Comparison of ENCODE assay signal across 13 cellular contexts in genomic region chrX:110944793-110945466, GRCh38.
DNase-seq lines count a peak whose midpoint lies in the region; ATAC-seq and TF ChIP-seq lines count a peak whose summit lies in the region.
"Had no signal": no experiment of that assay in that cellular context is flagged by ENCODE, and none has a peak within 500 bp of the region (broad histone marks: within the 10 kb centered on the region; RNA-seq: fewer than 3 reads in every experiment).

No MANE protein-coding gene starts in this region.

- H3K27ac ChIP-seq in right atrium auricular region = no peak overlapping the region
- H3K27ac ChIP-seq: BLaER1, SJSA1 had no signal

- H3K27me3 ChIP-seq in right atrium auricular region = peaks cover 0 to 5% of the 10 kb centered on the region in 2 donors
- H3K27me3 ChIP-seq: SJSA1 had no signal

- H3K4me1 ChIP-seq in right atrium auricular region = no peaks in the 10 kb centered on the region
- H3K4me1 ChIP-seq: BLaER1, SJSA1 had no signal

- H3K36me3 Mint-ChIP-seq in nephron progenitor cell (ENCODE audit: low read depth) (no peaks in the 10 kb centered on the region), immature natural killer cell (no peaks in the 10 kb centered on the region)
- H3K36me3 Mint-ChIP-seq: natural killer cell treated with Interleukin-12 subunit alpha and Interleukin-12 subunit beta and Interleukin-15 and Interleukin-18, amount 100 ng/mL, for 72 hours had no signal

- ATAC-seq in HG03135 (IDR thresholded peaks at IDR 0.05; ENCODE audit: unreplicated experiment) (no peak), HG02678 (IDR thresholded peaks at IDR 0.05; ENCODE audit: unreplicated experiment) (no peak)
- ATAC-seq: natural killer cell treated with Interleukin-12 subunit alpha and Interleukin-12 subunit beta and Interleukin-15 and Interleukin-18, amount 100 ng/mL, for 72 hours had no signal

- H3K27me3 Mint-ChIP-seq in nephron progenitor cell (ENCODE audit: low read depth, poor library complexity) = peaks cover 82% of the 10 kb centered on the region
- peaks cover 3 to 12% (median 11%) of the 10 kb centered on the region in 3 donors for H3K27me3 Mint-ChIP-seq in immature natural killer cell (ENCODE audit: low read depth in 3 of 3)

- H3K27ac Mint-ChIP-seq in nephron progenitor cell (no peak overlapping the region), immature natural killer cell (no peak overlapping the region)
- H3K27ac Mint-ChIP-seq: activated CD4-positive, alpha-beta T cell treated with anti-CD3 and anti-CD28 coated beads, Interleukin-2, amount 10 ng/mL, durations not matched to agents 24 days and 14 days; natural killer cell treated with Interleukin-12 subunit alpha and Interleukin-12 subunit beta and Interleukin-15 and Interleukin-18, amount 100 ng/mL, for 72 hours had no signal

- DNase-seq in Ammon's horn (ENCODE audit: low spot score) = peak; percentile 2
- DNase-seq in NCI-H510A (lab: John Stamatoyannopoulos, UW) = peak; percentile 9
- peak; percentile 38 for DNase-seq in epithelial cell of esophagus (ENCODE audit: low read depth)
- DNase-seq in nephron progenitor cell = no peak
- DNase-seq in right atrium auricular region (ENCODE audit: low spot score) = no peak
- DNase-seq in immature natural killer cell = no peak
- DNase-seq: activated CD4-positive, alpha-beta T cell treated with anti-CD3 and anti-CD28 coated beads, Interleukin-2, amount 10 ng/mL, durations not matched to agents 24 days and 14 days; activated naive CD4-positive, alpha-beta T cell had no signal

- no peaks in the 10 kb centered on the region for H3K9me3 Mint-ChIP-seq in nephron progenitor cell
- H3K9me3 Mint-ChIP-seq in immature natural killer cell = peaks cover 0 to 4% (median 0%) of the 10 kb centered on the region in 6 donors
- H3K9me3 Mint-ChIP-seq: activated CD4-positive, alpha-beta T cell treated with anti-CD3 and anti-CD28 coated beads, Interleukin-2, amount 10 ng/mL, durations not matched to agents 24 days and 14 days; natural killer cell treated with Interleukin-12 subunit alpha and Interleukin-12 subunit beta and Interleukin-15 and Interleukin-18, amount 100 ng/mL, for 72 hours had no signal

- H3K4me1 Mint-ChIP-seq in nephron progenitor cell (peaks cover 15% of the 10 kb centered on the region), immature natural killer cell (no peaks in the 10 kb centered on the region)
- H3K4me1 Mint-ChIP-seq: activated CD4-positive, alpha-beta T cell treated with anti-CD3 and anti-CD28 coated beads, Interleukin-2, amount 10 ng/mL, durations not matched to agents 24 days and 14 days had no signal

- TF ChIP-seq CTCF in epithelial cell of esophagus (IDR thresholded peaks at IDR 0.05; ENCODE audit: insufficient read depth, low read depth, low read length, missing control alignments) (no peak), nephron progenitor cell (IDR thresholded peaks at IDR 0.05) (no peak), right atrium auricular region (IDR thresholded peaks at IDR 0.05) (no peak)

- no peak overlapping the region for H3K4me3 ChIP-seq in epithelial cell of esophagus (ENCODE audit: low read length)
- no peak overlapping the region for H3K4me3 ChIP-seq in right atrium auricular region
- H3K4me3 ChIP-seq: BLaER1, SJSA1 had no signal

- no peaks in the 10 kb centered on the region for H3K36me3 ChIP-seq in right atrium auricular region
- H3K36me3 ChIP-seq: BLaER1, SJSA1 had no signal

- no peaks in the 10 kb centered on the region for H3K9me3 ChIP-seq in right atrium auricular region
- H3K9me3 ChIP-seq: BLaER1, SJSA1 had no signal

- H3K4me3 Mint-ChIP-seq in nephron progenitor cell = peak overlapping the region; percentile 81
- H3K4me3 Mint-ChIP-seq in immature natural killer cell = no peak overlapping the region
- H3K4me3 Mint-ChIP-seq: activated CD4-positive, alpha-beta T cell treated with anti-CD3 and anti-CD28 coated beads, Interleukin-2, amount 10 ng/mL, durations not matched to agents 24 days and 14 days; natural killer cell treated with Interleukin-12 subunit alpha and Interleukin-12 subunit beta and Interleukin-15 and Interleukin-18, amount 100 ng/mL, for 72 hours had no signal

Comparison
In these comparisons a context has a peak if more than half of its experiments do, and no peak if none do; other contexts are left out.
1. DNase-seq: peak in Ammon's horn (single experiment), NCI-H510A (single experiment) and epithelial cell of esophagus (single experiment); none in nephron progenitor cell (single experiment), right atrium auricular region (single experiment) and immature natural killer cell (0 of 3).